Comparison of ENCODE assay signal across 16 cellular contexts in genomic region chr1:209785592-209785991, GRCh38. TPM values are rescaled to one million over a fixed set of nuclear protein-coding genes. Genes with fewer than 3 reads are reported as not detected.
DNase-seq lines count a peak whose midpoint lies in the region; ATAC-seq and TF ChIP-seq lines count a peak whose summit lies in the region.
"Had no signal": no experiment of that assay in that cellular context is flagged by ENCODE, and none has a peak within 500 bp of the region (broad histone marks: within the 10 kb centered on the region; RNA-seq: fewer than 3 reads in every experiment).

No MANE protein-coding gene starts in this region.

- H2BK20ac ChIP-seq in IMR-90 (ENCODE audit: low read depth, low read length) = no peak overlapping the region

- in situ Hi-C loops in IMR-90 (cut with MboI; ENCODE audit: low sequenced_read_pairs) (no loop called here), mammary epithelial cell (cut with MboI; ENCODE audit: low sequenced_read_pairs in 2 of 2) (no loop called here)

- H4K8ac ChIP-seq in IMR-90 (ENCODE audit: low read depth in 2 of 2, low read length in 2 of 2) = peak overlapping the region; percentile 84 to 99

- WGBS in IMR-90 (ENCODE audit: extremely low coverage in 2 of 2, insufficient read length in 1 of 2), 2 experiments = no CpG with 5 or more reads among the region's 4 CpGs
- WGBS in mammary epithelial cell (ENCODE audit: low coverage, missing lambda C conversion rate) = 91% methylated on average over 4 of the region's 4 CpGs

- H3K4me2 ChIP-seq in IMR-90 (ENCODE audit: low read depth, low read length) = no peak overlapping the region
- no peak overlapping the region for H3K4me2 ChIP-seq in mammary epithelial cell (ENCODE audit: insufficient read depth, low read depth, low read length)

- peaks cover 11% of the 10 kb centered on the region; the same call in 1 of the 2 replicates for H3K9me1 ChIP-seq in IMR-90 (ENCODE audit: insufficient read depth, low read length)

- no peak for DNase-seq in activated CD4-positive, alpha-beta T cell treated with anti-CD3 and anti-CD28 coated beads, Interleukin-2, amount 10 ng/mL, durations not matched to agents 24 days and 14 days
- no peak for DNase-seq in activated CD4-positive, alpha-beta T cell treated with anti-CD3 and anti-CD28 coated beads, Interleukin-2, amount 50 U/mL, for 4 hours
- DNase-seq in IMR-90 (no peak), mammary epithelial cell (no peak), inferior parietal cortex (ENCODE audit: extremely low spot score) (no peak), DMS 273 (lab: John Stamatoyannopoulos, UW; ENCODE audit: unreplicated experiment) (no peak), medulla oblongata (ENCODE audit: extremely low spot score) (no peak)
- DNase-seq: activated CD4-positive, alpha-beta T cell treated with anti-CD3 and anti-CD28 coated beads for 4 hours; activated gamma-delta T cell; central memory CD4-positive, alpha-beta T cell; H9; Kasumi-1; NCI-H1694 treated with DMSO at 0.1 percent for 48 hours; NCI-H510A treated with DMSO at 0.1 percent for 48 hours; stimulated activated naive CD4-positive, alpha-beta T cell treated with Interleukin-2 at 50 U/mL for 16 hours had no signal

- peaks cover 11% of the 10 kb centered on the region for H3K9me3 Mint-ChIP-seq in activated CD4-positive, alpha-beta T cell treated with anti-CD3 and anti-CD28 coated beads, Interleukin-2, amount 10 ng/mL, durations not matched to agents 24 days and 14 days
- H3K9me3 Mint-ChIP-seq in nephron = no peaks in the 10 kb centered on the region
- H3K9me3 Mint-ChIP-seq: H9 had no signal

- H3K36me3 ChIP-seq in IMR-90 (ENCODE audit: control insufficient read depth, insufficient read depth, low read length) = no peaks in the 10 kb centered on the region
- H3K36me3 ChIP-seq in mammary epithelial cell (ENCODE audit: insufficient read depth, low read length) = peaks cover 46% of the 10 kb centered on the region

- no peak overlapping the region for H3K4ac ChIP-seq in IMR-90 (ENCODE audit: low read depth, low read length)

- H3K56ac ChIP-seq in IMR-90 (ENCODE audit: extremely low read depth, insufficient read depth, low read length) = no peak overlapping the region

- H4K20me1 ChIP-seq in IMR-90 (ENCODE audit: insufficient read depth, low read length) = no peaks in the 10 kb centered on the region
- H4K20me1 ChIP-seq in mammary epithelial cell (ENCODE audit: insufficient read depth, low read length) = no peaks in the 10 kb centered on the region

- H3K27ac ChIP-seq in IMR-90 (ENCODE audit: insufficient read depth, low read length) (no peak overlapping the region), mammary epithelial cell (ENCODE audit: insufficient read depth, low read depth, low read length) (peak overlapping the region; percentile 61)

- BruUV-seq in IMR-90 (replicated peaks; lab: Mats Ljungman, UMichigan) = no TSS peak
- BruUV-seq in mammary epithelial cell (replicated peaks; lab: Mats Ljungman, UMichigan) = no TSS peak

- no peak overlapping the region for H4K5ac ChIP-seq in IMR-90 (ENCODE audit: low read depth, low read length)

- H3K27ac Mint-ChIP-seq in activated CD4-positive, alpha-beta T cell treated with anti-CD3 and anti-CD28 coated beads, Interleukin-2, amount 10 ng/mL, durations not matched to agents 24 days and 14 days = peak overlapping the region; percentile 99
- H3K27ac Mint-ChIP-seq in nephron = peak overlapping the region; percentile 21 to 53 (median 38)

- H3K9me3 ChIP-seq in IMR-90 (ENCODE audit: control insufficient read depth, insufficient read depth, low read length) = no peaks in the 10 kb centered on the region
- H3K9me3 ChIP-seq in mammary epithelial cell (replicated peaks; ENCODE audit: insufficient read depth, low read length) = no peaks in the 10 kb centered on the region

- H3K9ac ChIP-seq in IMR-90 (ENCODE audit: low read depth, low read length) = no peak overlapping the region
- H3K9ac ChIP-seq in mammary epithelial cell (ENCODE audit: insufficient read depth, low read length) = no peak overlapping the region

- H3K4me1 Mint-ChIP-seq in activated CD4-positive, alpha-beta T cell treated with anti-CD3 and anti-CD28 coated beads, Interleukin-2, amount 10 ng/mL, durations not matched to agents 24 days and 14 days = peaks cover 45% of the 10 kb centered on the region
- H3K4me1 Mint-ChIP-seq in nephron = peaks cover 31% of the 10 kb centered on the region

- peak overlapping the region; percentile 8 for H3K4me3 Mint-ChIP-seq in activated CD4-positive, alpha-beta T cell treated with anti-CD3 and anti-CD28 coated beads, Interleukin-2, amount 10 ng/mL, durations not matched to agents 24 days and 14 days
- peak overlapping the region in 1 of 3 experiments; percentile 53 for H3K4me3 Mint-ChIP-seq in nephron

- dilution Hi-C loops in IMR-90 (cut with HindIII; ENCODE audit: low sequenced_read_pairs, unreplicated experiment) = no loop called here
- dilution Hi-C loops in mammary epithelial cell (cut with HindIII; ENCODE audit: low sequenced_read_pairs) = no loop called here

- H4K91ac ChIP-seq in IMR-90 (ENCODE audit: insufficient read depth, low read depth, low read length) = no peak overlapping the region

- peaks cover 27% of the 10 kb centered on the region for H3K36me3 Mint-ChIP-seq in activated CD4-positive, alpha-beta T cell treated with anti-CD3 and anti-CD28 coated beads, Interleukin-2, amount 10 ng/mL, durations not matched to agents 24 days and 14 days (ENCODE audit: low read depth)
- H3K36me3 Mint-ChIP-seq in nephron (ENCODE audit: low read depth) = peaks cover 16% of the 10 kb centered on the region

- no peaks in the 10 kb centered on the region; the same call in 1 of the 2 replicates for H3K4me1 ChIP-seq in IMR-90 (ENCODE audit: control insufficient read depth, insufficient read depth, low read length)
- peaks cover 24% of the 10 kb centered on the region for H3K4me1 ChIP-seq in mammary epithelial cell (ENCODE audit: insufficient read depth, low read length)

- peaks cover 3% of the 10 kb centered on the region for H3K27me3 Mint-ChIP-seq in activated CD4-positive, alpha-beta T cell treated with anti-CD3 and anti-CD28 coated beads, Interleukin-2, amount 10 ng/mL, durations not matched to agents 24 days and 14 days
- H3K27me3 Mint-ChIP-seq in nephron (ENCODE audit: low read depth) = peaks cover 59% of the 10 kb centered on the region

- H2BK5ac ChIP-seq in IMR-90 (ENCODE audit: low read depth, low read length, poor library complexity, severe bottlenecking) = no peak overlapping the region

- no peak for TF ChIP-seq POLR2A in IMR-90 (IDR thresholded peaks at IDR 0.05; ENCODE audit: low read depth, low read length)

- H2AFZ ChIP-seq in IMR-90 (replicated peaks; ENCODE audit: low read length, poor library complexity) (no peak overlapping the region), mammary epithelial cell (ENCODE audit: low read depth, low read length) (no peak overlapping the region)

- no peak overlapping the region for H2BK120ac ChIP-seq in IMR-90 (ENCODE audit: low read depth, low read length)

- H3K14ac ChIP-seq in IMR-90 (replicated peaks; ENCODE audit: low read depth, low read length) = no peak overlapping the region

- H2AK9ac ChIP-seq in IMR-90 (replicated peaks; ENCODE audit: low read depth, low read length, poor library complexity) = no peak overlapping the region

- H3K18ac ChIP-seq in IMR-90 (ENCODE audit: low read depth, low read length) = no peak overlapping the region

- H2BK15ac ChIP-seq in IMR-90 (ENCODE audit: low read depth, low read length) = no peak overlapping the region

- TF ChIP-seq CTCF in IMR-90 (conservative IDR thresholded peaks at IDR 0.05; ENCODE audit: low read depth, low read length) (no peak), mammary epithelial cell (conservative IDR thresholded peaks at IDR 0.05 in 1 of 2, IDR thresholded peaks at IDR 0.05 in 1 of 2; ENCODE audit: extremely low read depth in 1 of 2, insufficient read depth in 1 of 2, low read depth in 1 of 2, low read length in 2 of 2) (no peak), nephron (IDR thresholded peaks at IDR 0.05; ENCODE audit: unreplicated experiment in 3 of 3) (no peak)

- TF ChIP-seq RAD21 in IMR-90 (IDR thresholded peaks at IDR 0.05; ENCODE audit: low read length) = no peak

- no peak overlapping the region for H2AK5ac ChIP-seq in IMR-90 (ENCODE audit: low read depth, low read length)

- no peak for ATAC-seq in IMR-90 (ENCODE audit: low read depth)

- H3K4me3 ChIP-seq in IMR-90 (ENCODE audit: insufficient read depth, low read depth, low read length) (no peak overlapping the region), mammary epithelial cell (replicated peaks in 1 of 3; ENCODE audit: insufficient read depth in 1 of 3, low read depth in 2 of 3, low read length in 3 of 3) (no peak overlapping the region)

- CTCF ChIA-PET in IMR-90 (lab: Yijun Ruan, JAX) = no interaction called here
- CTCF ChIA-PET in mammary epithelial cell (lab: Charles Lee; ENCODE audit: low non-redundant PET) = no interaction called here

- no peaks in the 10 kb centered on the region for H3K27me3 ChIP-seq in IMR-90 (ENCODE audit: control insufficient read depth, insufficient read depth, low read length)
- no peaks in the 10 kb centered on the region for H3K27me3 ChIP-seq in mammary epithelial cell (ENCODE audit: insufficient read depth, low read length)

- H3K79me1 ChIP-seq in IMR-90 (ENCODE audit: low read depth in 1 of 2, low read length in 2 of 2) = peaks cover 7 to 20% of the 10 kb centered on the region in 2 experiments; a peak in 3 of 4 replicates

- peaks cover 59% of the 10 kb centered on the region for H3K79me2 ChIP-seq in mammary epithelial cell (ENCODE audit: insufficient read depth, low read length)

- H3K23ac ChIP-seq in IMR-90 (ENCODE audit: low read depth, low read length) = no peak overlapping the region

- intact Hi-C loops in activated CD4-positive, alpha-beta T cell treated with anti-CD3 and anti-CD28 coated beads, Interleukin-2, amount 10 ng/mL, durations not matched to agents 24 days and 14 days (cut with micrococcal nuclease) = no loop called here
- intact Hi-C loops in IMR-90 (cut with micrococcal nuclease) (no loop called here), mammary epithelial cell (cut with micrococcal nuclease) (no loop called here)

- POLR2A ChIA-PET in IMR-90 (lab: Charles Lee; ENCODE audit: unreplicated experiment) = no interaction called here

RNA-seq across cellular contexts. Expression of gene C1orf74, which starts 1.2 kb away (rescaled TPM):
- 2.4 and 3.2 TPM in 2 replicates for total RNA-seq in activated CD4-positive, alpha-beta T cell treated with anti-CD3 and anti-CD28 coated beads, Interleukin-2, amount 10 ng/mL, durations not matched to agents 24 days and 14 days
- total RNA-seq in IMR-90 (2012; rRNA removed) (4.2 and 4.3 TPM in 2 replicates), mammary epithelial cell (10 to 100 TPM; 29.8 to 50.1 TPM)
- polyA plus RNA-seq in IMR-90 (2012; rRNA removed) (0.79 and 1.1 TPM in 2 replicates), mammary epithelial cell (13.2 TPM)
- 0.37 and 0.40 TPM in 2 replicates for polyA plus RNA-seq in IMR-90 (2012; cell fraction: cytosol; rRNA removed)
- 0.30 and 0.46 TPM in 2 replicates for polyA plus RNA-seq in IMR-90 (2012; cell fraction: nucleus; rRNA removed; ENCODE audit: low replicate concordance)
- 28.7 TPM for polyA minus RNA-seq in mammary epithelial cell

RNA-seq across cellular contexts. Expression of gene IRF6, which starts 20.4 kb away (rescaled TPM):
- 0.07 TPM in 1 of 2 replicates, not detected in the other for total RNA-seq in activated CD4-positive, alpha-beta T cell treated with anti-CD3 and anti-CD28 coated beads, Interleukin-2, amount 10 ng/mL, durations not matched to agents 24 days and 14 days
- 1.9 and 2.9 TPM in 2 replicates for total RNA-seq in IMR-90 (2012; rRNA removed)
- 1.2 and 1.7 TPM in 2 replicates for polyA plus RNA-seq in IMR-90 (2012; rRNA removed)
- polyA plus RNA-seq in IMR-90 (2012; cell fraction: cytosol; rRNA removed) = 1.0 and 1.2 TPM in 2 replicates
- 1.2 and 1.3 TPM in 2 replicates for polyA plus RNA-seq in IMR-90 (2012; cell fraction: nucleus; rRNA removed; ENCODE audit: low replicate concordance)
- total RNA-seq in mammary epithelial cell = 100 to 1,000 TPM; 261 to 422 TPM
- polyA plus RNA-seq in mammary epithelial cell = 252 TPM
- polyA minus RNA-seq in mammary epithelial cell = 369 TPM

RNA-seq across cellular contexts. Expression of gene TRAF3IP3, which starts 29.7 kb away (rescaled TPM):
- total RNA-seq in activated CD4-positive, alpha-beta T cell treated with anti-CD3 and anti-CD28 coated beads, Interleukin-2, amount 10 ng/mL, durations not matched to agents 24 days and 14 days = 392 and 394 TPM in 2 replicates
- total RNA-seq in IMR-90 (2012; rRNA removed) (0.18 TPM in 1 of 2 replicates, not detected in the other), mammary epithelial cell (under 1 TPM in 1 of 2 donors, not detected in 1; 0.28 TPM)
- polyA plus RNA-seq in IMR-90 (2012; rRNA removed) (0.06 and 0.12 TPM in 2 replicates), mammary epithelial cell (not detected)
- 0.06 TPM in 1 of 2 replicates, not detected in the other for polyA plus RNA-seq in IMR-90 (2012; cell fraction: cytosol; rRNA removed)
- 0.03 TPM in 1 of 2 replicates, not detected in the other for polyA plus RNA-seq in IMR-90 (2012; cell fraction: nucleus; rRNA removed; ENCODE audit: low replicate concordance)
- not detected for polyA minus RNA-seq in mammary epithelial cell
- total RNA-seq: H9 had no signal

RNA-seq across cellular contexts. Expression of gene UTP25, which starts 42.2 kb away (rescaled TPM):
- 17.2 and 17.6 TPM in 2 replicates for total RNA-seq in activated CD4-positive, alpha-beta T cell treated with anti-CD3 and anti-CD28 coated beads, Interleukin-2, amount 10 ng/mL, durations not matched to agents 24 days and 14 days
- 17.2 and 17.4 TPM in 2 replicates for total RNA-seq in IMR-90 (2012; rRNA removed)
- polyA plus RNA-seq in IMR-90 (2012; rRNA removed) = 6.9 and 7.1 TPM in 2 replicates
- 1.6 and 1.8 TPM in 2 replicates for polyA plus RNA-seq in IMR-90 (2012; cell fraction: cytosol; rRNA removed)
- polyA plus RNA-seq in IMR-90 (2012; cell fraction: nucleus; rRNA removed; ENCODE audit: low replicate concordance) = 3.3 and 10.9 TPM in 2 replicates
- 10 to 100 TPM in 1 of 2 donors, 1 to 10 TPM in 1; 9.3 to 14.0 TPM for total RNA-seq in mammary epithelial cell
- 8.0 TPM for polyA plus RNA-seq in mammary epithelial cell
- polyA minus RNA-seq in mammary epithelial cell = 8.3 TPM

Comparison
In these comparisons a context has a peak if more than half of its experiments do, and no peak if none do; other contexts are left out.
1. RNA of gene IRF6, which starts 20.4 kb away (total RNA-seq): 261 to 422 TPM in mammary epithelial cell; 1.9 to 2.9 TPM in IMR-90 and 0.07 TPM in activated CD4-positive, alpha-beta T cell treated with anti-CD3 and anti-CD28 coated beads, Interleukin-2, amount 10 ng/mL, durations not matched to agents 24 days and 14 days; every median in the first group is over 10 times any median in the second.
2. RNA of gene TRAF3IP3, which starts 29.7 kb away (total RNA-seq): 392 to 394 TPM in activated CD4-positive, alpha-beta T cell treated with anti-CD3 and anti-CD28 coated beads, Interleukin-2, amount 10 ng/mL, durations not matched to agents 24 days and 14 days; 0.28 TPM in mammary epithelial cell and 0.18 TPM in IMR-90; every median in the first group is over 100 times any median in the second.